ENCODE assay signal across 13 cellular contexts in genomic region chr16:56195151-56195550, GRCh38. TPM values are rescaled to one million over a fixed set of nuclear protein-coding genes. Genes with fewer than 3 reads are reported as not detected.
DNase-seq lines count a peak whose midpoint lies in the region; ATAC-seq, FAIRE-seq and TF ChIP-seq lines count a peak whose summit lies in the region.
"Had no signal": no experiment of that assay in that cellular context is flagged by ENCODE, and none has a peak within 500 bp of the region (broad histone marks: within the 10 kb centered on the region; RNA-seq: fewer than 3 reads in every experiment).

No MANE protein-coding gene starts in this region.

- no peaks in the 10 kb centered on the region for H3K27me3 Mint-ChIP-seq in central memory CD8-positive, alpha-beta T cell

- H3K9me3 ChIP-seq in kidney (ENCODE audit: control insufficient read depth in 1 of 2, low read length in 2 of 2) (no peaks in the 10 kb centered on the region), WERI-Rb-1 (ENCODE audit: severe bottlenecking) (no peaks in the 10 kb centered on the region)
- H3K9me3 ChIP-seq: left ventricle myocardium inferior had no signal

- no peak overlapping the region for H3K4me3 ChIP-seq in kidney (ENCODE audit: low read length in 2 of 2)
- no peak overlapping the region for H3K4me3 ChIP-seq in WERI-Rb-1 (ENCODE audit: low read depth, low read length)
- H3K4me3 ChIP-seq: neural progenitor cell had no signal

- H3K9ac ChIP-seq in kidney (ENCODE audit: low read length in 2 of 2), result no peak overlapping the region
- H3K9ac ChIP-seq: neural progenitor cell had no signal

- intact Hi-C loops in kidney (cut with DNase I), result no loop called here

- H3K27ac ChIP-seq in kidney (ENCODE audit: low read depth in 2 of 2, low read length in 2 of 2) (no peak overlapping the region), WERI-Rb-1 (no peak overlapping the region)
- H3K27ac ChIP-seq: epithelial cell of prostate, left ventricle myocardium inferior, neural progenitor cell had no signal

- H3K36me3 ChIP-seq in kidney (ENCODE audit: control insufficient read depth in 1 of 2, insufficient read depth in 2 of 2, low read length in 2 of 2), result no peaks in the 10 kb centered on the region
- peaks cover 2% of the 10 kb centered on the region for H3K36me3 ChIP-seq in WERI-Rb-1
- H3K36me3 ChIP-seq: left ventricle myocardium inferior, neural progenitor cell had no signal

- H3K4me3 Mint-ChIP-seq in central memory CD8-positive, alpha-beta T cell, result peak overlapping the region; percentile 84

- no peak overlapping the region for H3K27ac Mint-ChIP-seq in central memory CD8-positive, alpha-beta T cell (ENCODE audit: low read depth)
- H3K27ac Mint-ChIP-seq: neural progenitor cell; stimulated activated naive CD8-positive, alpha-beta T cell treated with anti-CD3 and anti-CD28 coated beads, Interleukin-15, Interleukin-2, amounts not matched to agents 100 ng/mL and 50 ng/mL, for 24 hours had no signal

- DNase-seq in H4 (ENCODE audit: low spot score), result peak; percentile 53
- peak; percentile 76 for DNase-seq in NCI-H2107 (lab: John Stamatoyannopoulos, UW)
- no peak for DNase-seq in central memory CD8-positive, alpha-beta T cell (ENCODE audit: low spot score in 2 of 2)
- peak; percentile 77 for DNase-seq in putamen (ENCODE audit: low spot score)
- no peak for DNase-seq in kidney
- DNase-seq in WERI-Rb-1, result no peak
- DNase-seq: activated T-cell treated with anti-CD3 and anti-CD28 coated beads, Interleukin-2, amount 50 U/mL, for 1 hour; Kasumi-1; left ventricle myocardium inferior had no signal

- no peak for ATAC-seq in central memory CD8-positive, alpha-beta T cell (replicated peaks; ENCODE audit: extremely low read depth, poor library complexity, severe bottlenecking)
- no peak for ATAC-seq in HG02798 (IDR thresholded peaks at IDR 0.05; ENCODE audit: poor library complexity, unreplicated experiment)

- H3K36me3 Mint-ChIP-seq in central memory CD8-positive, alpha-beta T cell (ENCODE audit: insufficient read depth), result peaks cover 11% of the 10 kb centered on the region
- H3K36me3 Mint-ChIP-seq: neural progenitor cell had no signal

- no peak for FAIRE-seq in kidney (lab: Jason Lieb, UNC)

- no peaks in the 10 kb centered on the region for H3K9me3 Mint-ChIP-seq in central memory CD8-positive, alpha-beta T cell
- H3K9me3 Mint-ChIP-seq: neural progenitor cell; stimulated activated naive CD8-positive, alpha-beta T cell treated with anti-CD3 and anti-CD28 coated beads, Interleukin-15, Interleukin-2, amounts not matched to agents 100 ng/mL and 50 ng/mL, for 24 hours had no signal

- H3K4me1 ChIP-seq in kidney (ENCODE audit: control insufficient read depth in 1 of 2, insufficient read depth in 1 of 2, low read depth in 1 of 2, low read length in 2 of 2), result no peaks in the 10 kb centered on the region

- H3K4me1 Mint-ChIP-seq in central memory CD8-positive, alpha-beta T cell, result peaks cover 50% of the 10 kb centered on the region

- no peaks in the 10 kb centered on the region for H3K27me3 ChIP-seq in WERI-Rb-1 (ENCODE audit: insufficient read depth, low read depth, severe bottlenecking)

- no peak for TF ChIP-seq CTCF in kidney (IDR thresholded peaks at IDR 0.05; ENCODE audit: borderline replicate concordance, extremely low read depth, insufficient read depth)
- no peak for TF ChIP-seq CTCF in WERI-Rb-1 (IDR thresholded peaks at IDR 0.05; ENCODE audit: low read depth, low read length)

RNA-seq across cellular contexts. Expression of gene GNAO1, which starts 3.9 kb away (rescaled TPM):
- 0.68 and 1.1 TPM in 2 replicates for total RNA-seq in H4 (2014; rRNA removed; shearing (Covaris generic))
- 4.3 TPM for total RNA-seq in kidney
- 1.5 TPM for polyA plus RNA-seq in kidney (ENCODE audit: insufficient read depth, low read depth, low replicate concordance)

Comparison
In these comparisons a context has a peak if more than half of its experiments do, and no peak if none do; other contexts are left out.
1. DNase-seq: peak in H4 (single experiment), NCI-H2107 (single experiment) and putamen (single experiment); none in central memory CD8-positive, alpha-beta T cell (0 of 2), kidney (single experiment) and WERI-Rb-1 (single experiment).